Comparison of ENCODE assay signal across 8 cellular contexts in the genomic region with DNA sequence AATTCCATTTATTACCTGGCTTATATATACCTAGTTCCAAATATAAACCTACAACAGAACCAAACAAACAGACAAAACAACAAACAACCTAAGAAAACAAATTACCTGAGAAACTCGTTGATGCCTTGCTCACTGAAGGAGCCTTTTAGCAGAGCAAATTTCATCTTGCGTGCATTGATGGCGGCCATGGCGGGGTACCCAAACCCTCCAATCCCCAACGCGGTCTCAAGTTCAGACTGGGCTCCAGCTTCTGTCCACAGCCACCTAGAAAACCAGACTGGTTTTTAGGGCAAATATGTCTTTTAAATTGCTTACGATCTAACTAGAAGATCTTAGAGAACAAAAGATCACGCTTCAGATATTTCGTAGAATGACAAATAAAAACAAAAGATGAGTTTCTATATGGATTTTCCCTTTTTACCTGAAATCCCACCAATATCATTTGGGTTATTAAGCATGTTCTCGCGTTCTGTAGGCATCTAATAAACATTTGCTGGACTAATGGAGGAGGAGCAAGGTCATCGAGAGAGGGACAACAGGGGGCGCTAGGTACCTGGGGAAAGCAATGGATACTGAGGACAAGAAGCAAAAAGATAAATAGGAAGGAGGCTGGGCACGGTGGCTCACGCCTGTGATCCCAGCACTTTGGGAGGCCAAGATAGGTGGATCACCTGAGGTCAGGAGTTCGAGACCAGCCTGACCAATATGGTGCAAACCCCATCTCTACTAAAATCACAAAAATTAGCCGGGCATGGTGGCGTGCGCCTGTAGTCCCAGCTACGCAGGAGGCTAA. TPM values are rescaled to one million over a fixed set of nuclear protein-coding genes. Genes with fewer than 3 reads are reported as not detected.
DNase-seq lines count a peak whose midpoint lies in the region; ATAC-seq and TF ChIP-seq lines count a peak whose summit lies in the region.

No MANE protein-coding gene starts in this region.

- TF ChIP-seq POLR2A in transverse colon (IDR thresholded peaks at IDR 0.05): no peak

- H3F3A ChIP-seq in PC-3 (ENCODE audit: low read length, unreplicated experiment): no peaks in the 10 kb centered on the region

- DNase-seq in cardiac muscle cell (ENCODE audit: low read depth in 1 of 2, low spot score in 1 of 2): peak in 1 of 2 donors; percentile 9
- DNase-seq in cardiac septum (ENCODE audit: low spot score): no peak
- DNase-seq in PC-3: no peak
- peak; percentile 42 for DNase-seq in colonic mucosa
- DNase-seq in transverse colon: peak; percentile 39
- no peak for DNase-seq in psoas muscle
- DNase-seq in tibial artery: no peak

- no peaks in the 10 kb centered on the region; the same call in 1 of the 2 replicates for H3K79me2 ChIP-seq in PC-3 (ENCODE audit: low read length)

- H3K27me3 ChIP-seq in cardiac muscle cell: no peaks in the 10 kb centered on the region
- no peaks in the 10 kb centered on the region for H3K27me3 ChIP-seq in PC-3 (ENCODE audit: low read length)
- no peaks in the 10 kb centered on the region for H3K27me3 ChIP-seq in colonic mucosa
- no peaks in the 10 kb centered on the region for H3K27me3 ChIP-seq in transverse colon
- H3K27me3 ChIP-seq in psoas muscle (ENCODE audit: insufficient read depth in 3 of 3, low read length in 2 of 3): no peaks in the 10 kb centered on the region
- H3K27me3 ChIP-seq in tibial artery: no peaks in the 10 kb centered on the region

- POLR2A ChIA-PET in PC-3 (lab: Charles Lee; ENCODE audit: unreplicated experiment): no interaction called here

- ATAC-seq in PC-3 (no peak), psoas muscle (no peak), GM21515 (IDR thresholded peaks at IDR 0.05; ENCODE audit: unreplicated experiment) (no peak)

- peaks cover 72% of the 10 kb centered on the region for H3K36me3 ChIP-seq in cardiac muscle cell
- H3K36me3 ChIP-seq in PC-3 (ENCODE audit: low read depth, low read length): peaks cover 83% of the 10 kb centered on the region
- H3K36me3 ChIP-seq in colonic mucosa: peaks cover 10% of the 10 kb centered on the region
- peaks cover 0 to 48% (median 24%) of the 10 kb centered on the region in 4 donors for H3K36me3 ChIP-seq in transverse colon
- peaks cover 21 to 99% of the 10 kb centered on the region in 2 donors for H3K36me3 ChIP-seq in psoas muscle (ENCODE audit: insufficient read depth in 1 of 2, low read depth in 1 of 2)
- H3K36me3 ChIP-seq in tibial artery: peaks cover 83 to 100% (median 98%) of the 10 kb centered on the region in 3 donors

- intact Hi-C loops in cardiac septum (cut with DNase I) (no loop called here), PC-3 (cut with micrococcal nuclease) (no loop called here), colonic mucosa (cut with DNase I) (no loop called here), transverse colon (cut with DNase I; ENCODE audit: low total_unique reads) (no loop called here), psoas muscle (cut with DNase I) (no loop called here), tibial artery (cut with DNase I; ENCODE audit: low total_unique reads) (no loop called here)

- no peak overlapping the region for H2AFZ ChIP-seq in PC-3 (ENCODE audit: low read length)

- H3K27ac ChIP-seq in cardiac muscle cell: no peak overlapping the region
- H3K27ac ChIP-seq in PC-3 (ENCODE audit: low read length): no peak overlapping the region
- H3K27ac ChIP-seq in colonic mucosa: no peak overlapping the region
- no peak overlapping the region for H3K27ac ChIP-seq in transverse colon
- no peak overlapping the region for H3K27ac ChIP-seq in psoas muscle
- H3K27ac ChIP-seq in tibial artery: no peak overlapping the region

- peaks cover 13% of the 10 kb centered on the region; the same call in 1 of the 2 replicates for H4K20me1 ChIP-seq in PC-3 (ENCODE audit: low read length)

- H3K9ac ChIP-seq in PC-3 (ENCODE audit: low read length) (no peak overlapping the region), colonic mucosa (ENCODE audit: low read depth in 2 of 2, low read length in 2 of 2) (no peak overlapping the region)

- H3K4me1 ChIP-seq in cardiac muscle cell (ENCODE audit: low read depth) (peaks cover 7% of the 10 kb centered on the region), PC-3 (ENCODE audit: insufficient read depth, low read length) (peaks cover 15% of the 10 kb centered on the region), colonic mucosa (no peaks in the 10 kb centered on the region), transverse colon (peaks cover 5 to 28% (median 20%) of the 10 kb centered on the region in 4 donors), psoas muscle (no peaks in the 10 kb centered on the region), tibial artery (no peaks in the 10 kb centered on the region)

- no peaks in the 10 kb centered on the region for H3K9me3 ChIP-seq in cardiac muscle cell (ENCODE audit: low read depth)
- H3K9me3 ChIP-seq in PC-3 (ENCODE audit: low read length): no peaks in the 10 kb centered on the region
- no peaks in the 10 kb centered on the region for H3K9me3 ChIP-seq in colonic mucosa
- H3K9me3 ChIP-seq in transverse colon: no peaks in the 10 kb centered on the region
- no peaks in the 10 kb centered on the region for H3K9me3 ChIP-seq in psoas muscle
- H3K9me3 ChIP-seq in tibial artery: no peaks in the 10 kb centered on the region

- no peak for TF ChIP-seq EP300 in transverse colon (IDR thresholded peaks at IDR 0.05; ENCODE audit: low read depth)

- TF ChIP-seq CTCF in cardiac muscle cell (IDR thresholded peaks at IDR 0.05; ENCODE audit: low read depth, low read length): peak; percentile 32
- peak; percentile 62 for TF ChIP-seq CTCF in PC-3 (conservative IDR thresholded peaks at IDR 0.05; ENCODE audit: low read depth, low read length)
- TF ChIP-seq CTCF in colonic mucosa (IDR thresholded peaks at IDR 0.05): no peak
- TF ChIP-seq CTCF in transverse colon (IDR thresholded peaks at IDR 0.05): peak in 1 of 5 experiments; percentile 13
- TF ChIP-seq CTCF in psoas muscle (IDR thresholded peaks at IDR 0.05): no peak
- no peak for TF ChIP-seq CTCF in tibial artery (IDR thresholded peaks at IDR 0.05)

- no peak overlapping the region for H3K4me2 ChIP-seq in PC-3 (ENCODE audit: low read length)

- in situ Hi-C loops in transverse colon (cut with MboI; ENCODE audit: low pct_ligation_motif_present in 1 of 4, low pct_unique_long_range_greater_than_20kb in 1 of 4, low sequenced_read_pairs in 3 of 4): no loop called here

- no peaks in the 10 kb centered on the region for H3K9me2 ChIP-seq in PC-3 (replicated peaks; ENCODE audit: low read length)

- H3K4me3 ChIP-seq in cardiac muscle cell (no peak overlapping the region), PC-3 (ENCODE audit: low read length) (no peak overlapping the region), colonic mucosa (no peak overlapping the region), transverse colon (no peak overlapping the region), psoas muscle (no peak overlapping the region), tibial artery (no peak overlapping the region)

- WGBS in transverse colon (ENCODE audit: low coverage in 1 of 2), 2 donors: 84 to 90% methylated on average over 11 to 20 of the region's 20 CpGs
- 89 to 92% (median 89%) methylated on average over 20 of the region's 20 CpGs for WGBS in psoas muscle, 3 donors

- CTCF ChIA-PET in PC-3 (lab: Charles Lee): interaction anchor here (0.6 kb wide), 1 partner anchor 25 kb away, joined by 3 read pairs; no protein-coding TSS in a partner anchor

- BruUV-seq in PC-3 (replicated peaks; lab: Mats Ljungman, UMichigan): no TSS peak

RNA-seq across cellular contexts. Expression of a gene that starts 25.2 kb away (rescaled TPM):
- total RNA-seq in cardiac muscle cell: 214 and 307 TPM in 2 replicates
- 385 and 548 TPM in 2 replicates for polyA plus RNA-seq in cardiac muscle cell
- total RNA-seq in cardiac septum: 130 TPM
- 350 and 351 TPM in 2 replicates for total RNA-seq in PC-3 (2014; rRNA removed)
- 100 to 1,000 TPM; 180 to 347 TPM for total RNA-seq in colonic mucosa
- total RNA-seq in transverse colon: 10 to 100 TPM; 35.2 to 90.3 (median 66.3) TPM
- 10 to 100 TPM; 40.1 to 61.7 (median 51.7) TPM for total RNA-seq in psoas muscle
- polyA plus RNA-seq in psoas muscle: 100 to 1,000 TPM in 1 of 3 donors, 10 to 100 TPM in 2; 55.1 to 139 (median 80.0) TPM

Comparison
In these comparisons a context has a peak if more than half of its experiments do, and no peak if none do; other contexts are left out.
1. DNase-seq: peak in colonic mucosa (single experiment) and transverse colon (single experiment); none in cardiac septum (single experiment), PC-3 (single experiment), psoas muscle (0 of 2) and tibial artery (0 of 2).
2. CTCF ChIP-seq: peak in cardiac muscle cell (single experiment) and PC-3 (single experiment); none in colonic mucosa (single experiment), psoas muscle (single experiment) and tibial artery (0 of 2).